ENCODE assay signal across 22 cellular contexts in the genomic region with DNA sequence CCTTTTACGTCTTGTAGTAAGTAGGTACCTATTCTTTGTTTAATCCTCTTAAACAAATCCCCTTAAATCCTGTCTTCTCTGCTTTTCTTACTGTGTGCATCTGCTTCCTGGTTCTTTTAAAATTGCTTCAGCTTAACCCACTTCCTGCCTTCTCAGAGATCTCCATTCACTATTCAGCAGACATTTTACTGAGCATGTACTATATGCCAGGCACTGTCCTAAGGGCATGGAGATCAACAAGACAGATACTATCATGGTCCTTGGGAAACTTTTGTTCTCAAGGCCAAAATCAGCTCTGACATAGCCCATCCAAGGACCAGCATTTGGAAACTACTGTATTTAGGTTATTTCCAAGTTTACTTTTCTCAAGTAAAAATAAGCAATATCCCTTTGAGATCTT.
DNase-seq lines count a peak whose midpoint lies in the region; ATAC-seq, FAIRE-seq and TF ChIP-seq lines count a peak whose summit lies in the region.
"Had no signal": no experiment of that assay in that cellular context is flagged by ENCODE, and none has a peak within 500 bp of the region (broad histone marks: within the 10 kb centered on the region; RNA-seq: fewer than 3 reads in every experiment).

No MANE protein-coding gene starts in this region.

- H3K4me1 Mint-ChIP-seq in activated CD8-positive, alpha-beta T cell treated with anti-CD3 and anti-CD28 coated beads, Interleukin-2, amount 10 ng/mL, durations not matched to agents 7 days and 5 days (ENCODE audit: low read depth), result peaks cover 6% of the 10 kb centered on the region
- H3K4me1 Mint-ChIP-seq in activated CD8-positive, alpha-beta T cell treated with anti-CD3 and anti-CD28 coated beads for 36 hours (ENCODE audit: low read depth), result no peaks in the 10 kb centered on the region
- H3K4me1 Mint-ChIP-seq: B cell, T-cell had no signal

- POLR2A ChIA-PET in activated CD8-positive, alpha-beta T cell treated with anti-CD3 and anti-CD28 coated beads, Interleukin-2, amount 10 ng/mL, durations not matched to agents 7 days and 5 days (lab: Charles Lee), result no interaction called here
- POLR2A ChIA-PET in activated CD8-positive, alpha-beta T cell treated with anti-CD3 and anti-CD28 coated beads for 36 hours (lab: Charles Lee), result no interaction called here

- no peak overlapping the region for H3K4me3 Mint-ChIP-seq in activated CD8-positive, alpha-beta T cell treated with anti-CD3 and anti-CD28 coated beads, Interleukin-2, amount 10 ng/mL, durations not matched to agents 7 days and 5 days
- no peak overlapping the region for H3K4me3 Mint-ChIP-seq in activated CD8-positive, alpha-beta T cell treated with anti-CD3 and anti-CD28 coated beads for 36 hours
- H3K4me3 Mint-ChIP-seq: B cell; CD4-positive, alpha-beta T cell; GM23338; T-cell had no signal

- peaks cover 2% of the 10 kb centered on the region for H3K27me3 Mint-ChIP-seq in activated CD8-positive, alpha-beta T cell treated with anti-CD3 and anti-CD28 coated beads, Interleukin-2, amount 10 ng/mL, durations not matched to agents 7 days and 5 days (ENCODE audit: low read depth)
- H3K27me3 Mint-ChIP-seq in activated CD8-positive, alpha-beta T cell treated with anti-CD3 and anti-CD28 coated beads for 36 hours, result no peaks in the 10 kb centered on the region
- H3K27me3 Mint-ChIP-seq: B cell; CD4-positive, alpha-beta T cell; T-cell had no signal

- H3K27me3 ChIP-seq in GM23248 (replicated peaks; ENCODE audit: insufficient read depth), result no peaks in the 10 kb centered on the region

- no peaks in the 10 kb centered on the region for H3K9me3 Mint-ChIP-seq in activated CD8-positive, alpha-beta T cell treated with anti-CD3 and anti-CD28 coated beads, Interleukin-2, amount 10 ng/mL, durations not matched to agents 7 days and 5 days (ENCODE audit: insufficient read depth)
- H3K9me3 Mint-ChIP-seq in activated CD8-positive, alpha-beta T cell treated with anti-CD3 and anti-CD28 coated beads for 36 hours, result no peaks in the 10 kb centered on the region
- H3K9me3 Mint-ChIP-seq: CD4-positive, alpha-beta T cell; T-cell had no signal

- no peak for FAIRE-seq in HTR-8/SVneo (lab: Jason Lieb, UNC)
- FAIRE-seq: RCC 7860 had no signal

- no peak overlapping the region for H3K4me2 ChIP-seq in GM23248 (ENCODE audit: unreplicated experiment)
- H3K4me2 ChIP-seq: GM23338 had no signal

- H2AFZ ChIP-seq in GM23248, result no peak overlapping the region
- H2AFZ ChIP-seq: GM23338 had no signal

- no peaks in the 10 kb centered on the region for H3K9me2 ChIP-seq in GM23248 (ENCODE audit: insufficient read depth)

- H3K27ac Mint-ChIP-seq in activated CD8-positive, alpha-beta T cell treated with anti-CD3 and anti-CD28 coated beads, Interleukin-2, amount 10 ng/mL, durations not matched to agents 7 days and 5 days, result peak overlapping the region; percentile 56
- no peak overlapping the region for H3K27ac Mint-ChIP-seq in activated CD8-positive, alpha-beta T cell treated with anti-CD3 and anti-CD28 coated beads for 36 hours
- H3K27ac Mint-ChIP-seq: B cell; CD4-positive, alpha-beta T cell; GM23338; T-cell had no signal

- no peak for ATAC-seq in activated CD8-positive, alpha-beta T cell treated with anti-CD3 and anti-CD28 coated beads, Interleukin-2, amount 10 ng/mL, durations not matched to agents 7 days and 5 days
- ATAC-seq in activated CD8-positive, alpha-beta T cell treated with anti-CD3 and anti-CD28 coated beads for 36 hours, result no peak
- ATAC-seq: GM23338, HCT116, SK-N-SH treated with all-trans-retinoic acid at 6 μM for 48 hours, T-cell had no signal

- H3K27ac ChIP-seq in coronary artery (no peak overlapping the region), GM23248 (no peak overlapping the region)

- no peak for DNase-seq in activated CD8-positive, alpha-beta T cell treated with anti-CD3 and anti-CD28 coated beads, Interleukin-2, amount 10 ng/mL, durations not matched to agents 7 days and 5 days
- no peak for DNase-seq in activated CD8-positive, alpha-beta T cell treated with anti-CD3 and anti-CD28 coated beads for 36 hours
- DNase-seq in NCI-H524 (lab: John Stamatoyannopoulos, UW) (peak; percentile 52 to 86), coronary artery (ENCODE audit: low spot score) (peak; percentile 4), NCI-H226 (no peak), GM23248 (no peak), SHP77 treated with DMSO at 0.1 percent for 48 hours (lab: John Stamatoyannopoulos, UW) (no peak), HTR-8/SVneo (ENCODE audit: insufficient read length, low spot score) (no peak)
- DNase-seq: 8988T; CD4-positive, alpha-beta T cell; DMS53; NCI-H1417 treated with DMSO at 0.1 percent for 48 hours; NCI-H1930; NCI-H345; NCI-H69; SHP77; T-cell had no signal

- no peaks in the 10 kb centered on the region for H3F3A ChIP-seq in GM23248 (ENCODE audit: insufficient read depth)

- in situ Hi-C loops in GM23248 (cut with MboI), result no loop called here

- no peaks in the 10 kb centered on the region for H3K9me3 ChIP-seq in GM23248 (ENCODE audit: low read depth)

- intact Hi-C loops in activated CD8-positive, alpha-beta T cell treated with anti-CD3 and anti-CD28 coated beads for 36 hours (cut with micrococcal nuclease), result no loop called here

- H4K20me1 ChIP-seq in GM23248 (ENCODE audit: insufficient read depth), result no peaks in the 10 kb centered on the region

- WGBS in GM23248 (ENCODE audit: low coverage in 1 of 2, low lambda C conversion rate in 2 of 2, missing lambda C conversion rate in 2 of 2), 2 experiments, result 94 to 96% methylated on average over 1 of the region's 1 CpG

- no peak for TF ChIP-seq CTCF in activated CD8-positive, alpha-beta T cell treated with anti-CD3 and anti-CD28 coated beads for 36 hours (IDR thresholded peaks at IDR 0.05)
- TF ChIP-seq CTCF in coronary artery (IDR thresholded peaks at IDR 0.05), result no peak

- H3K36me3 Mint-ChIP-seq in activated CD8-positive, alpha-beta T cell treated with anti-CD3 and anti-CD28 coated beads, Interleukin-2, amount 10 ng/mL, durations not matched to agents 7 days and 5 days (ENCODE audit: low read depth), result no peaks in the 10 kb centered on the region
- H3K36me3 Mint-ChIP-seq in activated CD8-positive, alpha-beta T cell treated with anti-CD3 and anti-CD28 coated beads for 36 hours (ENCODE audit: low read depth), result no peaks in the 10 kb centered on the region
- H3K36me3 Mint-ChIP-seq: T-cell had no signal

- H3K4me3 ChIP-seq in coronary artery (no peak overlapping the region), GM23248 (no peak overlapping the region)
- H3K4me3 ChIP-seq: GM23338 had no signal

- CTCF ChIA-PET in activated CD8-positive, alpha-beta T cell treated with anti-CD3 and anti-CD28 coated beads, Interleukin-2, amount 10 ng/mL, durations not matched to agents 7 days and 5 days (lab: Charles Lee), result no interaction called here
- CTCF ChIA-PET in activated CD8-positive, alpha-beta T cell treated with anti-CD3 and anti-CD28 coated beads for 36 hours (lab: Charles Lee), result no interaction called here

- H3K9ac ChIP-seq in GM23248, result no peak overlapping the region

- no peaks in the 10 kb centered on the region for H3K79me2 ChIP-seq in GM23248 (ENCODE audit: insufficient read depth)

- H3K4me1 ChIP-seq in GM23248 (ENCODE audit: insufficient read depth), result no peaks in the 10 kb centered on the region

- H3K36me3 ChIP-seq in GM23248 (ENCODE audit: low read depth), result no peaks in the 10 kb centered on the region

Comparison
In these comparisons a context has a peak if more than half of its experiments do, and no peak if none do; other contexts are left out.
1. DNase-seq: peak in NCI-H524 (2 of 2) and coronary artery (single experiment); none in activated CD8-positive, alpha-beta T cell treated with anti-CD3 and anti-CD28 coated beads, Interleukin-2, amount 10 ng/mL, durations not matched to agents 7 days and 5 days (single experiment), activated CD8-positive, alpha-beta T cell treated with anti-CD3 and anti-CD28 coated beads for 36 hours (single experiment), NCI-H226 (single experiment), GM23248 (single experiment), SHP77 treated with DMSO at 0.1 percent for 48 hours (single experiment) and HTR-8/SVneo (single experiment).